In genomic region chr16:30033270-30033669, GRCh38 we compare ENCODE assay signal across 1 cellular context.
TF ChIP-seq lines count a peak whose summit lies in the region.

No MANE protein-coding gene starts in this region.

TF ChIP-seq in K562, 482 proteins besides CTCF, POLR2A, EP300 and RAD21 (continued from another document):
- TF ChIP-seq PBX2 (CRISPR knock-in tag; IDR thresholded peaks at IDR 0.05; ENCODE audit: low read depth) (no peak), PBX2 (tag; conservative IDR thresholded peaks at IDR 0.05; ENCODE audit: low read depth) (no peak), POLR2AphosphoS5 (IDR thresholded peaks at IDR 0.05; ENCODE audit: control insufficient read depth, insufficient read depth, low read depth, low read length) (no peak), MXI1 (IDR thresholded peaks at IDR 0.05; ENCODE audit: low read depth, low read length) (no peak)
